In the genomic region with DNA sequence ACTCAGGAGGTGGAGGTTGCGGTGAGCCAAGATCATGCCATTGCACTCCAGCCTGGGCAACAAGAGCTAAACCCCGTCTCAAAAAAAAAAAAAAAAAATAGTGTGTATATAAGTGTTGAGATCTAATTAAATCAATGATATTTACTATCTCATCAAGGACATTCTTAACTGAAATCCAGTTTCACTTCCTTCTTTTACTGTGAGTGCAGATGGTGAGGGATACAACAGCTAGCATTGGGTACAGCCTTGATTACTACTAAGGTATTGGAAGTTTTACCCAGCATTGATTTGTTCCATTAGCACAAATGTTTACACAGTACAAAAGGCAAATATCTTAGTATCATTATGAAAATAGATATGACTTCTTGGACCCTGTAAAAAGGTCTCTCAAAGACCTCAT, we compare ENCODE assay signal across 17 cellular contexts.
DNase-seq lines count a peak whose midpoint lies in the region; ATAC-seq lines count a peak whose summit lies in the region.
"Had no signal": no experiment of that assay in that cellular context is flagged by ENCODE, and none has a peak within 500 bp of the region (broad histone marks: within the 10 kb centered on the region; RNA-seq: fewer than 3 reads in every experiment).

No MANE protein-coding gene starts in this region.

- H3K9me3 Mint-ChIP-seq in stimulated activated naive CD8-positive, alpha-beta T cell treated with anti-CD3 and anti-CD28 coated beads, Interleukin-15, amount 100 ng/mL, for 72 hours = no peaks in the 10 kb centered on the region

- DNase-seq in NOMO-1 treated with DMSO at 0.1 percent for 48 hours (lab: John Stamatoyannopoulos, UW; ENCODE audit: unreplicated experiment) (peak; percentile 49), germinal center (ENCODE audit: low spot score) (peak; percentile 5), A172 (ENCODE audit: low spot score) (no peak), NCI-H226 (no peak), SJCRH30 (no peak)
- no peak for DNase-seq in stimulated activated naive CD8-positive, alpha-beta T cell treated with anti-CD3 and anti-CD28 coated beads, Interleukin-15, amount 100 ng/mL, for 72 hours
- DNase-seq: CD8-positive, alpha-beta memory T cell; DND-41; H9; NCI-H1092 treated with DMSO at 0.1 percent for 48 hours; NCI-H1694 treated with DMSO at 0.1 percent for 48 hours; NCI-H748 treated with DMSO at 0.1 percent for 48 hours had no signal

- H3K9me3 ChIP-seq in SJCRH30 (replicated peaks) = no peaks in the 10 kb centered on the region
- H3K9me3 ChIP-seq: SJSA1 had no signal

- H3K4me1 Mint-ChIP-seq in stimulated activated naive CD8-positive, alpha-beta T cell treated with anti-CD3 and anti-CD28 coated beads, Interleukin-15, amount 100 ng/mL, for 72 hours = no peaks in the 10 kb centered on the region
- H3K4me1 Mint-ChIP-seq: B cell; CD8-positive, alpha-beta memory T cell had no signal

- H3K4me3 ChIP-seq in SJCRH30 = no peak overlapping the region
- H3K4me3 ChIP-seq: K562, SJSA1 had no signal

- H3K36me3 ChIP-seq in SJCRH30 = no peaks in the 10 kb centered on the region
- H3K36me3 ChIP-seq: SJSA1 had no signal

- no peak overlapping the region for H3K4me3 Mint-ChIP-seq in stimulated activated naive CD8-positive, alpha-beta T cell treated with anti-CD3 and anti-CD28 coated beads, Interleukin-15, amount 100 ng/mL, for 72 hours
- H3K4me3 Mint-ChIP-seq: B cell; CD8-positive, alpha-beta memory T cell; H9 had no signal

- H3K27ac ChIP-seq in SJCRH30 = no peak overlapping the region
- H3K27ac ChIP-seq: SJSA1 had no signal

- peak; percentile 64 for ATAC-seq in GM19351 (IDR thresholded peaks at IDR 0.05; ENCODE audit: unreplicated experiment)
- peak; percentile 65 for ATAC-seq in HG03342 (IDR thresholded peaks at IDR 0.05; ENCODE audit: unreplicated experiment)
- ATAC-seq in stimulated activated naive CD8-positive, alpha-beta T cell treated with anti-CD3 and anti-CD28 coated beads, Interleukin-15, amount 100 ng/mL, for 72 hours = no peak
- ATAC-seq: K562 had no signal

- no peaks in the 10 kb centered on the region for H3K27me3 Mint-ChIP-seq in stimulated activated naive CD8-positive, alpha-beta T cell treated with anti-CD3 and anti-CD28 coated beads, Interleukin-15, amount 100 ng/mL, for 72 hours
- H3K27me3 Mint-ChIP-seq: B cell; CD8-positive, alpha-beta memory T cell had no signal

- H3K4me1 ChIP-seq in SJCRH30 = no peaks in the 10 kb centered on the region
- H3K4me1 ChIP-seq: SJSA1 had no signal

- H3K27me3 ChIP-seq in SJCRH30 = no peaks in the 10 kb centered on the region
- H3K27me3 ChIP-seq: SJSA1 had no signal

- no peak overlapping the region for H3K27ac Mint-ChIP-seq in stimulated activated naive CD8-positive, alpha-beta T cell treated with anti-CD3 and anti-CD28 coated beads, Interleukin-15, amount 100 ng/mL, for 72 hours
- H3K27ac Mint-ChIP-seq: B cell; CD8-positive, alpha-beta memory T cell; H9 had no signal

Comparison
In these comparisons a context has a peak if more than half of its experiments do, and no peak if none do; other contexts are left out.
1. DNase-seq: peak in NOMO-1 treated with DMSO at 0.1 percent for 48 hours (single experiment) and germinal center (single experiment); none in A172 (single experiment), NCI-H226 (single experiment), SJCRH30 (0 of 2) and stimulated activated naive CD8-positive, alpha-beta T cell treated with anti-CD3 and anti-CD28 coated beads, Interleukin-15, amount 100 ng/mL, for 72 hours (0 of 2).